Comparison of ENCODE assay signal across 8 cellular contexts in genomic region chr19:47305309-47305751, GRCh38. TPM values are rescaled to one million over a fixed set of nuclear protein-coding genes. Genes with fewer than 3 reads are reported as not detected.
A peak's percentile ranks its signal among the peaks of the same experiment; 100 is the strongest.
DNase-seq lines count a peak whose midpoint lies in the region; ATAC-seq and TF ChIP-seq lines count a peak whose summit lies in the region.

No MANE protein-coding gene starts in this region.

- TF ChIP-seq POLR2A in erythroblast (IDR thresholded peaks at IDR 0.05; ENCODE audit: low read length) (no peak), stomach (IDR thresholded peaks at IDR 0.05) (no peak)

- no peak for ATAC-seq in HG03025 (IDR thresholded peaks at IDR 0.05; ENCODE audit: low FRiP score, unreplicated experiment)

- TF ChIP-seq RAD21 in neural cell (conservative IDR thresholded peaks at IDR 0.05) = no peak

- H4K20me1 ChIP-seq in GM23248 (ENCODE audit: insufficient read depth) (no peaks in the 10 kb centered on the region), neural cell (ENCODE audit: insufficient read depth) (no peaks in the 10 kb centered on the region)

- H3K79me2 ChIP-seq in GM23248 (ENCODE audit: insufficient read depth) = no peaks in the 10 kb centered on the region
- H3K79me2 ChIP-seq in neural cell (replicated peaks; ENCODE audit: insufficient read depth, low read length) = no peaks in the 10 kb centered on the region

- DNase-seq in AG09309 (ENCODE audit: low read depth) (peak; percentile 76), GM23248 (peak; percentile 95), NCI-H748 (lab: John Stamatoyannopoulos, UW; ENCODE audit: unreplicated experiment) (peak; percentile 54), erythroblast (lab: John Stamatoyannopoulos, UW) (peak; percentile 53 to 83), stomach (peak; percentile 73)
- peak in 2 of 3 experiments; percentile 24 to 43 for DNase-seq in activated CD8-positive, alpha-beta memory T cell treated with anti-CD3 and anti-CD28 coated beads for 48 hours (ENCODE audit: low read depth in 2 of 3, low spot score in 2 of 3)

- H3K9ac ChIP-seq in GM23248 = peak overlapping the region; percentile 41; the same call in 1 of the 2 replicates
- H3K9ac ChIP-seq in neural cell (ENCODE audit: low read length) = no peak overlapping the region

- H3K9me3 ChIP-seq in GM23248 (ENCODE audit: low read depth) (no peaks in the 10 kb centered on the region), neural cell (ENCODE audit: low read length) (no peaks in the 10 kb centered on the region), stomach (no peaks in the 10 kb centered on the region)

- H3K4me3 ChIP-seq in AG09309 (ENCODE audit: control insufficient read depth, low read depth, low read length) (no peak overlapping the region), GM23248 (peak overlapping the region; percentile 68), neural cell (ENCODE audit: low read length) (no peak overlapping the region), stomach (no peak overlapping the region)

- WGBS in GM23248 (ENCODE audit: low coverage in 1 of 2, low lambda C conversion rate in 2 of 2, missing lambda C conversion rate in 2 of 2), 2 experiments = 1% methylated on average over 14 of the region's 14 CpGs
- whole genome bisulfite sequencing in stomach, 5 donors = 3 to 7% (median 4%) methylated on average over 14 of the region's 14 CpGs

- TF ChIP-seq EP300 in neural cell (conservative IDR thresholded peaks at IDR 0.05; ENCODE audit: poor library complexity, severe bottlenecking) (no peak), stomach (IDR thresholded peaks at IDR 0.05) (no peak)

- H3K27ac ChIP-seq in GM23248 (peak overlapping the region; percentile 47; the same call in 1 of the 2 replicates), neural cell (ENCODE audit: low read length) (no peak overlapping the region), stomach (no peak overlapping the region)

- H3F3A ChIP-seq in GM23248 (ENCODE audit: insufficient read depth) (no peaks in the 10 kb centered on the region), neural cell (ENCODE audit: insufficient read depth, low read length, poor library complexity, severe bottlenecking) (no peaks in the 10 kb centered on the region)

- H2AFZ ChIP-seq in GM23248 (peak overlapping the region; percentile 65), neural cell (ENCODE audit: low read depth, low read length) (no peak overlapping the region)

- TF ChIP-seq CTCF in AG09309 (IDR thresholded peaks at IDR 0.05; ENCODE audit: control insufficient read depth, insufficient read depth, low read depth, low read length, missing control alignments) (peak; percentile 96), neural cell (IDR thresholded peaks at IDR 0.05; ENCODE audit: poor library complexity, severe bottlenecking) (peak; percentile 61), stomach (IDR thresholded peaks at IDR 0.05) (peak in 5 of 7 experiments; percentile 58 to 93 (median 89))

- H3K27me3 ChIP-seq in GM23248 (replicated peaks; ENCODE audit: insufficient read depth) (no peaks in the 10 kb centered on the region), neural cell (ENCODE audit: insufficient read depth, low read depth, low read length) (no peaks in the 10 kb centered on the region), stomach (peaks cover 0 to 10% (median 0%) of the 10 kb centered on the region in 3 donors)

- H3K36me3 ChIP-seq in GM23248 (ENCODE audit: low read depth) = no peaks in the 10 kb centered on the region
- no peaks in the 10 kb centered on the region for H3K36me3 ChIP-seq in neural cell (ENCODE audit: insufficient read depth, low read length)
- H3K36me3 ChIP-seq in stomach = no peaks in the 10 kb centered on the region

- in situ Hi-C loops in GM23248 (cut with MboI) = no loop called here

- intact Hi-C loops in stomach (cut with DNase I; ENCODE audit: low total_unique reads) = loop anchor here (10.0 kb wide), 1 partner anchor 79 kb away; no protein-coding TSS in a partner anchor

- H3K4me1 ChIP-seq in GM23248 (ENCODE audit: insufficient read depth) (peaks cover 16% of the 10 kb centered on the region), stomach (peaks cover 0 to 12% (median 7%) of the 10 kb centered on the region in 4 donors)

- H3K9me2 ChIP-seq in GM23248 (ENCODE audit: insufficient read depth) (no peaks in the 10 kb centered on the region), neural cell (ENCODE audit: insufficient read depth, low read length) (no peaks in the 10 kb centered on the region)

- H3K4me2 ChIP-seq in GM23248 (ENCODE audit: unreplicated experiment) (peak overlapping the region; percentile 95), neural cell (ENCODE audit: low read length) (no peak overlapping the region)

TF ChIP-seq in neural cell, 6 proteins besides CTCF, POLR2A, EP300 and RAD21:
- TF ChIP-seq EZH2 (IDR thresholded peaks at IDR 0.05; ENCODE audit: borderline replicate concordance, insufficient read depth, low read length, poor library complexity, severe bottlenecking) (no peak), REST (IDR thresholded peaks at IDR 0.05; ENCODE audit: borderline replicate concordance) (no peak)

RNA-seq across cellular contexts. Expression of gene C5AR1, which starts 4.3 kb away (rescaled TPM):
- total RNA-seq in GM23248 (2014; rRNA removed; shearing (Covaris generic)) = 0.51 TPM in 1 of 2 replicates, not detected in the other
- 0.10 and 0.46 TPM in 2 replicates for polyA plus RNA-seq in GM23248 (2016; fragmentation: Nextera tagmentation; extraction: Ambion mirVana)
- not detected in 2 replicates for polyA plus RNA-seq in neural cell
- 0.24 TPM in 1 of 2 replicates, not detected in the other for polyA minus RNA-seq in neural cell
- 10 to 100 TPM in 1 of 5 donors, 1 to 10 TPM in 3, under 1 TPM in 1; 0.45 to 15.2 (median 1.9) TPM for total RNA-seq in stomach
- 1 to 10 TPM; 2.3 to 7.2 (median 3.5) TPM for polyA plus RNA-seq in stomach

RNA-seq across cellular contexts. Expression of gene C5AR2, which starts 26.6 kb away (rescaled TPM):
- 1.3 and 1.9 TPM in 2 replicates for total RNA-seq in GM23248 (2014; rRNA removed; shearing (Covaris generic))
- polyA plus RNA-seq in GM23248 (2016; fragmentation: Nextera tagmentation; extraction: Ambion mirVana) (0.03 and 0.29 TPM in 2 replicates), neural cell (not detected in 2 replicates), stomach (under 1 TPM; 0.13 to 0.93 (median 0.76) TPM)
- polyA minus RNA-seq in neural cell = not detected in 2 replicates
- total RNA-seq in stomach = 10 to 100 TPM in 1 of 5 donors, under 1 TPM in 2, not detected in 2; 0.73 to 11.1 (median 0.87) TPM

RNA-seq across cellular contexts. Expression of gene INAFM1, which starts 30.6 kb away (rescaled TPM):
- 2.9 and 5.2 TPM in 2 replicates for total RNA-seq in GM23248 (2014; rRNA removed; shearing (Covaris generic))
- 14.1 and 14.5 TPM in 2 replicates for polyA plus RNA-seq in GM23248 (2016; fragmentation: Nextera tagmentation; extraction: Ambion mirVana)
- polyA plus RNA-seq in neural cell = 6.6 and 11.5 TPM in 2 replicates
- polyA minus RNA-seq in neural cell = 3.4 and 3.7 TPM in 2 replicates
- total RNA-seq in stomach = 1 to 10 TPM in 4 of 5 donors, not detected in 1; 1.8 to 7.7 (median 4.5) TPM
- 10 to 100 TPM; 14.1 to 48.0 (median 18.7) TPM for polyA plus RNA-seq in stomach

RNA-seq across cellular contexts. Expression of gene DHX34, which starts 43.8 kb away (rescaled TPM):
- 11.0 and 13.2 TPM in 2 replicates for total RNA-seq in GM23248 (2014; rRNA removed; shearing (Covaris generic))
- 7.7 TPM in 2 replicates for polyA plus RNA-seq in GM23248 (2016; fragmentation: Nextera tagmentation; extraction: Ambion mirVana)
- polyA plus RNA-seq in neural cell = 11.7 and 14.8 TPM in 2 replicates
- 22.9 and 24.1 TPM in 2 replicates for polyA minus RNA-seq in neural cell
- total RNA-seq in stomach = 10 to 100 TPM in 4 of 5 donors, 1 to 10 TPM in 1; 8.1 to 28.6 (median 13.4) TPM
- 1 to 10 TPM; 6.9 to 9.7 (median 9.0) TPM for polyA plus RNA-seq in stomach

RNA-seq across cellular contexts. Expression of gene CCDC9, which starts 49.0 kb away (rescaled TPM):
- 7.3 and 11.1 TPM in 2 replicates for total RNA-seq in GM23248 (2014; rRNA removed; shearing (Covaris generic))
- 4.1 and 5.8 TPM in 2 replicates for polyA plus RNA-seq in GM23248 (2016; fragmentation: Nextera tagmentation; extraction: Ambion mirVana)
- polyA plus RNA-seq in neural cell = 2.1 and 5.3 TPM in 2 replicates
- polyA minus RNA-seq in neural cell = 3.7 and 5.2 TPM in 2 replicates
- 10 to 100 TPM; 16.1 to 62.4 (median 21.7) TPM for total RNA-seq in stomach
- 10 to 100 TPM; 14.3 to 35.1 (median 20.9) TPM for polyA plus RNA-seq in stomach

Comparison
In these comparisons a context has a peak if more than half of its experiments do, and no peak if none do; other contexts are left out.
1. DNase-seq: peak in every context shown above with its lines; median percentile 95 in GM23248; 76 in AG09309; 73 in stomach; 68 in erythroblast; 54 in NCI-H748; 34 in activated CD8-positive, alpha-beta memory T cell treated with anti-CD3 and anti-CD28 coated beads for 48 hours.